ENCODE assay signal across 25 cellular contexts in the genomic region with DNA sequence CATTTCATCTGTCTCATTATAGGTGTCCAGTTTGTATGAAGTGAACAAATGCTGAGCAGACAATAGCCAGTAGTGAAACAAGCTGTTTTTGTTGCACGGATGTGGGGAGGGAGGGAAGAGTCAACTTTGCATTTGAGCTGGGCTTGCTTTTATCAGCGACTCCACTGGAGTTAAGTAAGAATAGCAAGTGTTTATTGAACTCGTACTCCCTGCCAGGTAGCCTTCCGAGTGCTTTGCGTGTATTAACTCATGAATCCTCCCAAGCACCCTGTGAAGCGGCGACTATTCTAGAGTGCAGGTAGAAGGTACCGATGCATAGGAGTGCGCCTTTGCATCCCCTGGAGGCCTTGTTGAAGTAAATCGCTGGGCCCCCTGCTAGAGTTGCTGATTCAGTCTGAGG.
DNase-seq lines count a peak whose midpoint lies in the region; ATAC-seq and TF ChIP-seq lines count a peak whose summit lies in the region.
"Had no signal": no experiment of that assay in that cellular context is flagged by ENCODE, and none has a peak within 500 bp of the region (broad histone marks: within the 10 kb centered on the region; RNA-seq: fewer than 3 reads in every experiment).

No MANE protein-coding gene starts in this region.

- no peaks in the 10 kb centered on the region for H3K27me3 ChIP-seq in BLaER1 treated with 17β-estradiol and CSF1 and Interleukin-3, amounts not matched to agents 10 nM and 100 nM
- H3K27me3 ChIP-seq in MM.1S (replicated peaks; ENCODE audit: insufficient read depth, low read length) (no peaks in the 10 kb centered on the region), iPS-18a (ENCODE audit: control insufficient read depth, insufficient read depth, low read length) (no peaks in the 10 kb centered on the region), neuron (ENCODE audit: insufficient read depth, low read length) (no peaks in the 10 kb centered on the region)
- H3K27me3 ChIP-seq: gastroesophageal sphincter had no signal

- H3K79me2 ChIP-seq in MM.1S (ENCODE audit: low read length) = no peaks in the 10 kb centered on the region

- TF ChIP-seq CTCF in MM.1S (IDR thresholded peaks at IDR 0.05; ENCODE audit: low read length) = no peak

- peak overlapping the region in 4 of 11 experiments; percentile 87 to 93 (median 91); a peak in 3 of 22 replicates for H3K27ac ChIP-seq in BLaER1 treated with 17β-estradiol and CSF1 and Interleukin-3, amounts not matched to agents 10 nM and 100 nM
- H3K27ac ChIP-seq in MM.1S (ENCODE audit: low read length) = peak overlapping the region; percentile 83
- H3K27ac ChIP-seq in iPS-18a (ENCODE audit: low read length) = peak overlapping the region; percentile 76
- H3K27ac ChIP-seq: skin epidermis had no signal

- H3K4me3 ChIP-seq in BLaER1 treated with 17β-estradiol and CSF1 and Interleukin-3, amounts not matched to agents 10 nM and 100 nM = no peak overlapping the region
- H3K4me3 ChIP-seq in MM.1S (ENCODE audit: low read length) = peak overlapping the region; percentile 28; the same call in 1 of the 2 replicates
- peak overlapping the region; percentile 29 for H3K4me3 ChIP-seq in iPS-18a (ENCODE audit: low read length)
- no peak overlapping the region for H3K4me3 ChIP-seq in neuron (ENCODE audit: low read length)
- H3K4me3 ChIP-seq: gastroesophageal sphincter, lung, skin epidermis had no signal

- peaks cover 17% of the 10 kb centered on the region for H3F3A ChIP-seq in MM.1S (ENCODE audit: insufficient read depth, low read length)

- no peaks in the 10 kb centered on the region for H3K9me2 ChIP-seq in MM.1S (replicated peaks; ENCODE audit: insufficient read depth, low read length)

- ATAC-seq in HG03354 (IDR thresholded peaks at IDR 0.05; ENCODE audit: poor library complexity, severe bottlenecking, unreplicated experiment) = no peak
- ATAC-seq: esophagus mucosa, gastroesophageal sphincter, Right ventricle myocardium inferior had no signal

- H3K4me1 ChIP-seq in BLaER1 treated with 17β-estradiol and CSF1 and Interleukin-3, amounts not matched to agents 10 nM and 100 nM = peaks cover 36 to 90% (median 81%) of the 10 kb centered on the region in 10 experiments
- H3K4me1 ChIP-seq in MM.1S (ENCODE audit: low read length) = peaks cover 19% of the 10 kb centered on the region
- H3K4me1 ChIP-seq in iPS-18a (ENCODE audit: control insufficient read depth, low read depth, low read length) = peaks cover 15% of the 10 kb centered on the region
- no peaks in the 10 kb centered on the region for H3K4me1 ChIP-seq in neuron (ENCODE audit: insufficient read depth, low read length)

- H3K9ac ChIP-seq in BLaER1 treated with 17β-estradiol and CSF1 and Interleukin-3, amounts not matched to agents 10 nM and 100 nM = no peak overlapping the region
- peak overlapping the region; percentile 42; the same call in 1 of the 2 replicates for H3K9ac ChIP-seq in MM.1S (ENCODE audit: low read length)
- H3K9ac ChIP-seq in iPS-18a (ENCODE audit: low read length) = peak overlapping the region; percentile 27

- DNase-seq in MM.1S = peak; percentile 80
- DNase-seq in nucleus accumbens (lab: John Stamatoyannopoulos, UW) = no peak
- no peak for DNase-seq in NCI-H526 treated with DMSO at 0.1 percent for 48 hours (lab: John Stamatoyannopoulos, UW)
- DNase-seq in NCI-H524 (lab: John Stamatoyannopoulos, UW) = no peak
- DNase-seq: ACHN; activated CD4-positive, alpha-beta T cell treated with anti-CD3 and anti-CD28 coated beads, Interleukin-2, amount 50 U/mL, for 48 hours; activated naive CD4-positive, alpha-beta T cell treated with Interleukin-2 at 50 U/mL for 16 hours; activated T-cell treated with anti-CD3 and anti-CD28 coated beads, Interleukin-2, amount 50 U/mL, for 24 hours; amygdala; CD4-positive, CD25-positive, alpha-beta regulatory T cell; effector CD4-positive, alpha-beta T cell; Kasumi-1; NCI-H1092 treated with DMSO at 0.1 percent for 48 hours; NCI-H2081; NCI-H510A treated with DMSO at 0.1 percent for 48 hours; posterior cingulate gyrus had no signal

- no peaks in the 10 kb centered on the region; a peak in 3 of 22 replicates for H3K9me3 ChIP-seq in BLaER1 treated with 17β-estradiol and CSF1 and Interleukin-3, amounts not matched to agents 10 nM and 100 nM (replicated peaks in 1 of 11)
- H3K9me3 ChIP-seq in MM.1S (replicated peaks; ENCODE audit: insufficient read depth, low read length) (no peaks in the 10 kb centered on the region), iPS-18a (ENCODE audit: control insufficient read depth, low read depth, low read length) (no peaks in the 10 kb centered on the region), neuron (ENCODE audit: low read length) (no peaks in the 10 kb centered on the region)
- H3K9me3 ChIP-seq: gastroesophageal sphincter had no signal

- H3K36me3 ChIP-seq in BLaER1 treated with 17β-estradiol and CSF1 and Interleukin-3, amounts not matched to agents 10 nM and 100 nM = no peaks in the 10 kb centered on the region
- H3K36me3 ChIP-seq in MM.1S (replicated peaks; ENCODE audit: insufficient read depth, low read length) (no peaks in the 10 kb centered on the region), iPS-18a (ENCODE audit: control insufficient read depth, low read depth, low read length) (no peaks in the 10 kb centered on the region), neuron (ENCODE audit: insufficient read depth, low read length) (no peaks in the 10 kb centered on the region)
- H3K36me3 ChIP-seq: gastroesophageal sphincter had no signal

- H4K20me1 ChIP-seq in BLaER1 treated with 17β-estradiol and CSF1 and Interleukin-3, amounts not matched to agents 10 nM and 100 nM = no peaks in the 10 kb centered on the region
- no peaks in the 10 kb centered on the region for H4K20me1 ChIP-seq in MM.1S (ENCODE audit: insufficient read depth, low read length)

- peak overlapping the region; percentile 39 for H2AFZ ChIP-seq in MM.1S (ENCODE audit: low read length)
- H2AFZ ChIP-seq in neuron (ENCODE audit: low read depth, low read length) = peak overlapping the region; percentile 23

- peak overlapping the region in 9 of 11 experiments; percentile 3 to 95 (median 45); a peak in 12 of 22 replicates for H3K4me2 ChIP-seq in BLaER1 treated with 17β-estradiol and CSF1 and Interleukin-3, amounts not matched to agents 10 nM and 100 nM
- peak overlapping the region; percentile 54; the same call in 1 of the 2 replicates for H3K4me2 ChIP-seq in MM.1S (ENCODE audit: low read depth, low read length)

Comparison
In these comparisons a context has a peak if more than half of its experiments do, and no peak if none do; other contexts are left out.
1. H3K4me3 ChIP-seq: peak in MM.1S (single experiment) and iPS-18a (single experiment); none in BLaER1 treated with 17β-estradiol and CSF1 and Interleukin-3, amounts not matched to agents 10 nM and 100 nM (0 of 10) and neuron (single experiment).
2. H3K9ac ChIP-seq: peak in MM.1S (single experiment) and iPS-18a (single experiment); none in BLaER1 treated with 17β-estradiol and CSF1 and Interleukin-3, amounts not matched to agents 10 nM and 100 nM (0 of 11).